Comparison of ENCODE assay signal across 1 cellular context in the genomic region with DNA sequence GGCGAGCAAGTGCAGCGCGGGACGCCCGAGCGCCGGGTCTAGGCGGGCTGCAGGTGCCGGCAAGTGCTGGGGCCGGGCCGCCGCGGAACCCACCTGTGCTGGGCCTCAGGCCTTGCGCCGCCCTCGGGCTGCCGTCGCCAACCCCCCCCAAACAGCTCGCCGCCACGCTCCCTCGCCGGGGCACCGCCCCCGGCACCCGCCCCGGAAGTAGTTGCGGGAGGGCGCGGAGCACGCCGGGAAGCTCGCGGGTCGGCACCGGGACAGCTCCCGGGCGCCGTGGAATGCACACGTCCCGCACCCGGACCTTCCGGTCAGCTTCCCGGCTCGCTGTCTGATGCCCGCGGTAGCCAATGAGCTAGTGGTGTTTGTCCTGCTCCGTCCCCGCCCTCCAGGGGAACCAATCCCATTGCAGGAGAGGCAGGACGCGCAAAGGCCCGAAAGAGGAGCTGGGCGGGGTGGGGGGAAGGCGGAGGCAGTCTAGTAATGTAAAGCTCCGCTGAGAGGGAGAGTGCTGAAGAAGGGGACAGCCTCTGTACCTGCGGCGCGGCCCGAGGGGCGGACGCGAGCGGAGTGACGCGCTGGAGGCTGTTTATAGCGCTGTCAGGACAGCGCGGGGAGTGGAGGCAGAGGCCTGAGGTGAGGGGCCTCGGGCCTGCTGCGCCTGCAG.
A peak's percentile ranks its signal among the peaks of the same experiment; 100 is the strongest.
TF ChIP-seq lines count a peak whose summit lies in the region.

A gene with protein sequence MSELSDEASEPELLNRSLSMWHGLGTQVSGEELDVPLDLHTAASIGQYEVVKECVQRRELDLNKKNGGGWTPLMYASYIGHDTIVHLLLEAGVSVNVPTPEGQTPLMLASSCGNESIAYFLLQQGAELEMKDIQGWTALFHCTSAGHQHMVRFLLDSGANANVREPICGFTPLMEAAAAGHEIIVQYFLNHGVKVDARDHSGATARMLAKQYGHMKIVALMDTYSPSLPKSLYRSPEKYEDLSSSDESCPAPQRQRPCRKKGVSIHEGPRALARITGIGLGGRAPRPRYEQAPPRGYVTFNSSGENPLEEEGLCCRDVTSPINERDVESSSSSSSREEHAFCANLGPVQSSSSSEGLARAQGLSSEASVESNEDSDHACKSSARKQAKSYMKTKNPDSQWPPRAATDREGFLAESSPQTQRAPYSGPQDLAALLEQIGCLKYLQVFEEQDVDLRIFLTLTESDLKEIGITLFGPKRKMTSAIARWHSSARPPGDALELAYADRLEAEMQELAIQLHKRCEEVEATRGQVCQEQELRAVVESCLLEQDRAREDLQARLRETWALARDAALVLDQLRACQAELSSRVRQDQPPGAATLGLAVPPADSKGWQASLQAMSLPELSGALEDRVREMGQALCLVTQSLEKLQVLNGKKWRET (minus strand): TSS at position 209 of the 667 bp plus-strand sequence. CDS start 4,122 bp downstream, outside the sequence.
Gene DNAAF8 (plus strand): TSS at position 475 of the 667 bp plus-strand sequence. CDS start 1,978 bp downstream, outside the sequence.

TF ChIP-seq in HepG2, 621 proteins besides CTCF, POLR2A, EP300 and RAD21 (continued from another document and continues in another):
- TF ChIP-seq E2F5 (CRISPR knock-in tag; conservative IDR thresholded peaks at IDR 0.05), result peak; percentile 44; the same call in 1 of the 2 replicates
- TF ChIP-seq IRF2 (CRISPR knock-in tag; IDR thresholded peaks at IDR 0.05), result peak; percentile 79
- TF ChIP-seq FOXA3 (CRISPR knock-in tag; IDR thresholded peaks at IDR 0.05), result peak; percentile 61; the same call in 1 of the 2 replicates
- 0 out of 2 replicates have a peak, but pooled peaks have one; percentile 80 for TF ChIP-seq ZNF138 (CRISPR knock-in tag; IDR thresholded peaks at IDR 0.05; ENCODE audit: low read depth)
- TF ChIP-seq MYC (CRISPR knock-in tag; IDR thresholded peaks at IDR 0.05; ENCODE audit: borderline replicate concordance), result peak; percentile 91
- peak; percentile 59; the same call in 1 of the 2 replicates for TF ChIP-seq KDM5A (IDR thresholded peaks at IDR 0.05; ENCODE audit: borderline replicate concordance, low read length)
- peak; percentile 77 for TF ChIP-seq YEATS2 (CRISPR knock-in tag; IDR thresholded peaks at IDR 0.05; ENCODE audit: borderline replicate concordance)
- TF ChIP-seq ZNF589 (CRISPR knock-in tag; conservative IDR thresholded peaks at IDR 0.05), result peak; percentile 17; the same call in 1 of the 2 replicates
- peak; percentile 99 for TF ChIP-seq SAP130 (CRISPR knock-in tag; IDR thresholded peaks at IDR 0.05; ENCODE audit: low read depth)
- peak; percentile 26; the same call in 1 of the 2 replicates for TF ChIP-seq ZSCAN25 (CRISPR knock-in tag; IDR thresholded peaks at IDR 0.05)
- TF ChIP-seq RFX1 (IDR thresholded peaks at IDR 0.05), result no peak
- TF ChIP-seq ZNF263 (CRISPR knock-in tag; IDR thresholded peaks at IDR 0.05), result 0 out of 2 replicates have a peak, but pooled peaks have one; percentile 25
- 0 out of 2 replicates have a peak, but pooled peaks have one; percentile 13 for TF ChIP-seq ZMYM3 (CRISPR knock-in tag; IDR thresholded peaks at IDR 0.05)
- peak; percentile 94 for TF ChIP-seq ZNF451 (CRISPR knock-in tag; IDR thresholded peaks at IDR 0.05)
- TF ChIP-seq ZSCAN20 (CRISPR knock-in tag; IDR thresholded peaks at IDR 0.05; ENCODE audit: borderline replicate concordance), result peak; percentile 87
- TF ChIP-seq ZNF761 (CRISPR knock-in tag; conservative IDR thresholded peaks at IDR 0.05), result no peak; the same call in 1 of the 2 replicates
- peak; percentile 84 for TF ChIP-seq ZNF563 (CRISPR knock-in tag; IDR thresholded peaks at IDR 0.05)
- TF ChIP-seq, protein P1, sequence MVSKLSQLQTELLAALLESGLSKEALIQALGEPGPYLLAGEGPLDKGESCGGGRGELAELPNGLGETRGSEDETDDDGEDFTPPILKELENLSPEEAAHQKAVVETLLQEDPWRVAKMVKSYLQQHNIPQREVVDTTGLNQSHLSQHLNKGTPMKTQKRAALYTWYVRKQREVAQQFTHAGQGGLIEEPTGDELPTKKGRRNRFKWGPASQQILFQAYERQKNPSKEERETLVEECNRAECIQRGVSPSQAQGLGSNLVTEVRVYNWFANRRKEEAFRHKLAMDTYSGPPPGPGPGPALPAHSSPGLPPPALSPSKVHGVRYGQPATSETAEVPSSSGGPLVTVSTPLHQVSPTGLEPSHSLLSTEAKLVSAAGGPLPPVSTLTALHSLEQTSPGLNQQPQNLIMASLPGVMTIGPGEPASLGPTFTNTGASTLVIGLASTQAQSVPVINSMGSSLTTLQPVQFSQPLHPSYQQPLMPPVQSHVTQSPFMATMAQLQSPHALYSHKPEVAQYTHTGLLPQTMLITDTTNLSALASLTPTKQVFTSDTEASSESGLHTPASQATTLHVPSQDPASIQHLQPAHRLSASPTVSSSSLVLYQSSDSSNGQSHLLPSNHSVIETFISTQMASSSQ (IDR thresholded peaks at IDR 0.05; ENCODE audit: low read depth), result no peak
- TF ChIP-seq, protein P1 (CRISPR knock-in tag; IDR thresholded peaks at IDR 0.05; ENCODE audit: borderline replicate concordance), result peak; percentile 44; the same call in 1 of the 2 replicates
- peak; percentile 93 for TF ChIP-seq GATAD1 (CRISPR knock-in tag; IDR thresholded peaks at IDR 0.05)
- peak; percentile 68 for TF ChIP-seq ZNF800 (CRISPR knock-in tag; IDR thresholded peaks at IDR 0.05)
- peak; percentile 81; the same call in 1 of the 2 replicates for TF ChIP-seq CAMTA2 (CRISPR knock-in tag; IDR thresholded peaks at IDR 0.05; ENCODE audit: borderline replicate concordance)
- peak; percentile 44 for TF ChIP-seq ZBTB40 (IDR thresholded peaks at IDR 0.05)
- TF ChIP-seq ZBTB40 (CRISPR knock-in tag; IDR thresholded peaks at IDR 0.05), result peak; percentile 54; the same call in 1 of the 2 replicates
- TF ChIP-seq ZBTB43 (CRISPR knock-in tag; conservative IDR thresholded peaks at IDR 0.05), result peak; percentile 77
- peak; percentile 35; the same call in 1 of the 2 replicates for TF ChIP-seq SP5 (CRISPR knock-in tag; IDR thresholded peaks at IDR 0.05; ENCODE audit: borderline replicate concordance, low read depth)
- peak; percentile 90 for TF ChIP-seq SPEN (CRISPR knock-in tag; IDR thresholded peaks at IDR 0.05; ENCODE audit: low read depth)
- TF ChIP-seq, protein P2, sequence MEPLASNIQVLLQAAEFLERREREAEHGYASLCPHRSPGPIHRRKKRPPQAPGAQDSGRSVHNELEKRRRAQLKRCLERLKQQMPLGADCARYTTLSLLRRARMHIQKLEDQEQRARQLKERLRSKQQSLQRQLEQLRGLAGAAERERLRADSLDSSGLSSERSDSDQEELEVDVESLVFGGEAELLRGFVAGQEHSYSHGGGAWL (CRISPR knock-in tag; IDR thresholded peaks at IDR 0.05), result peak; percentile 83
- TF ChIP-seq TOPORS (CRISPR knock-in tag; IDR thresholded peaks at IDR 0.05), result peak; percentile 74; the same call in 1 of the 2 replicates
- TF ChIP-seq ZNF326 (CRISPR knock-in tag; IDR thresholded peaks at IDR 0.05; ENCODE audit: borderline replicate concordance), result no peak
- TF ChIP-seq AHR (CRISPR knock-in tag; IDR thresholded peaks at IDR 0.05), result no peak; the same call in 1 of the 2 replicates
